Comparison of ENCODE assay signal across 10 cellular contexts in genomic region chr2:42009657-42010580, GRCh38. TPM values are rescaled to one million over a fixed set of nuclear protein-coding genes. Genes with fewer than 3 reads are reported as not detected.
DNase-seq lines count a peak whose midpoint lies in the region; ATAC-seq lines count a peak whose summit lies in the region.
"Had no signal": no experiment of that assay in that cellular context is flagged by ENCODE, and none has a peak within 500 bp of the region (broad histone marks: within the 10 kb centered on the region; RNA-seq: fewer than 3 reads in every experiment).

No MANE protein-coding gene starts in this region.

- no peak overlapping the region for H3K23ac ChIP-seq in mesenchymal stem cell (ENCODE audit: low read length in 2 of 2)

- no peak overlapping the region for H3K4ac ChIP-seq in mesenchymal stem cell (ENCODE audit: low read depth in 1 of 2, low read length in 2 of 2)

- H4K8ac ChIP-seq in mesenchymal stem cell (ENCODE audit: low read length) = no peak overlapping the region

- no peaks in the 10 kb centered on the region for H3K36me3 ChIP-seq in BLaER1
- no peaks in the 10 kb centered on the region for H3K36me3 ChIP-seq in mesenchymal stem cell (ENCODE audit: control insufficient read depth in 1 of 2, insufficient read depth in 2 of 2, low read depth in 1 of 2, low read length in 2 of 2)

- H2BK12ac ChIP-seq in mesenchymal stem cell (ENCODE audit: low read length in 2 of 2) = peak overlapping the region in 1 of 2 experiments; percentile 8

- H3K27ac ChIP-seq in BLaER1 = peak overlapping the region; percentile 19; the same call in 1 of the 2 replicates
- H3K27ac ChIP-seq in mesenchymal stem cell (ENCODE audit: low read length, poor library complexity, severe bottlenecking) = no peak overlapping the region

- no peak overlapping the region for H2AFZ ChIP-seq in mesenchymal stem cell (ENCODE audit: low read depth, low read length)

- H3K79me1 ChIP-seq in mesenchymal stem cell (replicated peaks; ENCODE audit: low read length, poor library complexity, severe bottlenecking) = no peaks in the 10 kb centered on the region

- peak; percentile 41 for DNase-seq in RPMI7951 (ENCODE audit: low read depth)
- peak; percentile 55 for DNase-seq in mesenchymal stem cell
- no peak for DNase-seq in iPS-NIHi11 (ENCODE audit: low spot score)
- no peak for DNase-seq in activated gamma-delta T cell (lab: John Stamatoyannopoulos, UW)
- DNase-seq: amniotic stem cell had no signal

- H3K27me3 ChIP-seq in BLaER1 (no peaks in the 10 kb centered on the region), mesenchymal stem cell (ENCODE audit: control insufficient read depth in 1 of 2, insufficient read depth in 1 of 2, low read length in 2 of 2) (peaks cover 0 to 17% of the 10 kb centered on the region in 2 experiments)

- H3K9ac ChIP-seq in BLaER1 (no peak overlapping the region), mesenchymal stem cell (ENCODE audit: low read length) (peak overlapping the region; percentile 60)

- no peak overlapping the region for H2BK5ac ChIP-seq in mesenchymal stem cell (ENCODE audit: low read depth, low read length, poor library complexity, severe bottlenecking)

- H3K9me3 ChIP-seq in BLaER1 = peaks cover 22% of the 10 kb centered on the region
- no peaks in the 10 kb centered on the region for H3K9me3 ChIP-seq in mesenchymal stem cell (ENCODE audit: control insufficient read depth, low read length)

- ATAC-seq in GM19351 (IDR thresholded peaks at IDR 0.05; ENCODE audit: unreplicated experiment) = peak; percentile 67
- no peak for ATAC-seq in HG03521 (IDR thresholded peaks at IDR 0.05; ENCODE audit: unreplicated experiment)
- ATAC-seq in HG03342 (IDR thresholded peaks at IDR 0.05; ENCODE audit: unreplicated experiment) = no peak

- H2BK120ac ChIP-seq in mesenchymal stem cell (ENCODE audit: low read depth, low read length) = no peak overlapping the region

- no peak overlapping the region for H3K14ac ChIP-seq in mesenchymal stem cell (ENCODE audit: low read length in 2 of 2)

- H3K4me3 ChIP-seq in BLaER1 (no peak overlapping the region), mesenchymal stem cell (ENCODE audit: insufficient read depth in 1 of 2, low read depth in 1 of 2, low read length in 2 of 2) (peak overlapping the region in 1 of 2 experiments; percentile 63)

- H2AK5ac ChIP-seq in mesenchymal stem cell (ENCODE audit: low read length, severe bottlenecking) = no peak overlapping the region

- WGBS in mesenchymal stem cell = 99% methylated on average over 8 of the region's 10 CpGs

- H3K4me2 ChIP-seq in BLaER1 (peak overlapping the region; percentile 56), mesenchymal stem cell (ENCODE audit: low read length, poor library complexity, severe bottlenecking) (no peak overlapping the region)

- H2BK15ac ChIP-seq in mesenchymal stem cell (ENCODE audit: low read depth, poor library complexity, severe bottlenecking) = no peak overlapping the region

- H4K20me1 ChIP-seq in BLaER1 = no peaks in the 10 kb centered on the region

- no peak overlapping the region for H4K91ac ChIP-seq in mesenchymal stem cell (ENCODE audit: low read length)

- H3K18ac ChIP-seq in mesenchymal stem cell (ENCODE audit: low read depth in 1 of 2, low read length in 2 of 2) = no peak overlapping the region

- peaks cover 19% of the 10 kb centered on the region for H3K4me1 ChIP-seq in BLaER1
- peaks cover 21% of the 10 kb centered on the region for H3K4me1 ChIP-seq in mesenchymal stem cell (ENCODE audit: control insufficient read depth, insufficient read depth, low read depth, low read length)

RNA-seq across cellular contexts. Expression of gene PKDCC, which starts 37.9 kb away (rescaled TPM):
- 1.7 and 1.8 TPM in 2 replicates for total RNA-seq in RPMI7951 (2014; rRNA removed; shearing (Covaris generic))
- polyA plus RNA-seq in mesenchymal stem cell (2013, experiment 1 of 2) = 35.7 TPM
- 35.3 TPM for polyA plus RNA-seq in mesenchymal stem cell (2013, experiment 2 of 2)
- total RNA-seq: T-helper 1 cell treated with Interleukin-12 subunit alpha and Interleukin-12 subunit beta and Interleukin-4 antibody, amounts not matched to agents 30 ng/mL and 1 ng/mL, for 36 hours had no signal

Comparison
In these comparisons a context has a peak if more than half of its experiments do, and no peak if none do; other contexts are left out.
1. DNase-seq: peak in RPMI7951 (single experiment) and mesenchymal stem cell (single experiment); none in iPS-NIHi11 (single experiment) and activated gamma-delta T cell (single experiment).